ENCODE assay signal across 14 cellular contexts in genomic region chr4:2667428-2667827, GRCh38.
DNase-seq lines count a peak whose midpoint lies in the region; ATAC-seq and TF ChIP-seq lines count a peak whose summit lies in the region.
"Had no signal": no experiment of that assay in that cellular context is flagged by ENCODE, and none has a peak within 500 bp of the region (broad histone marks: within the 10 kb centered on the region; RNA-seq: fewer than 3 reads in every experiment).

No MANE protein-coding gene starts in this region.

- no peak for TF ChIP-seq CTCF in GM10266 (IDR thresholded peaks at IDR 0.05; ENCODE audit: control insufficient read depth, insufficient read depth, low read depth, missing control alignments)

- DNase-seq in NCI-H2107 treated with DMSO at 0.1 percent for 48 hours (lab: John Stamatoyannopoulos, UW; ENCODE audit: unreplicated experiment) = peak; percentile 30
- DNase-seq in NCI-H2107 (lab: John Stamatoyannopoulos, UW) = no peak
- DNase-seq in NCI-H2029 treated with DMSO at 0.1 percent for 48 hours (lab: John Stamatoyannopoulos, UW) = peak; percentile 38
- DNase-seq in central memory CD8-positive, alpha-beta T cell (ENCODE audit: low spot score in 2 of 2) = no peak
- DNase-seq in natural killer cell treated with Interleukin-12 subunit alpha and Interleukin-12 subunit beta and Interleukin-15 and Interleukin-18, amount 100 ng/mL, for 72 hours (ENCODE audit: low spot score) = no peak
- no peak for DNase-seq in GM10266 (ENCODE audit: extremely low spot score)
- DNase-seq: left ventricle myocardium inferior; NCI-H1436; nucleus accumbens; stimulated activated CD4-positive, alpha-beta T cell treated with anti-CD3 and anti-CD28 coated beads, Interleukin-12 subunit alpha, Interleukin-12 subunit beta, amount 100 ng/mL, for 4 hours; thyroid gland had no signal

- H3K27me3 Mint-ChIP-seq in central memory CD8-positive, alpha-beta T cell = no peaks in the 10 kb centered on the region
- no peaks in the 10 kb centered on the region for H3K27me3 Mint-ChIP-seq in natural killer cell treated with Interleukin-12 subunit alpha and Interleukin-12 subunit beta and Interleukin-15 and Interleukin-18, amount 100 ng/mL, for 72 hours

- no peaks in the 10 kb centered on the region for H3K9me3 Mint-ChIP-seq in central memory CD8-positive, alpha-beta T cell
- H3K9me3 Mint-ChIP-seq in natural killer cell treated with Interleukin-12 subunit alpha and Interleukin-12 subunit beta and Interleukin-15 and Interleukin-18, amount 100 ng/mL, for 72 hours = no peaks in the 10 kb centered on the region

- peak overlapping the region; percentile 55 for H3K4me3 Mint-ChIP-seq in central memory CD8-positive, alpha-beta T cell
- H3K4me3 Mint-ChIP-seq in natural killer cell treated with Interleukin-12 subunit alpha and Interleukin-12 subunit beta and Interleukin-15 and Interleukin-18, amount 100 ng/mL, for 72 hours = peak overlapping the region; percentile 56

- H3K4me1 Mint-ChIP-seq in central memory CD8-positive, alpha-beta T cell = peaks cover 63% of the 10 kb centered on the region
- H3K4me1 Mint-ChIP-seq in natural killer cell treated with Interleukin-12 subunit alpha and Interleukin-12 subunit beta and Interleukin-15 and Interleukin-18, amount 100 ng/mL, for 72 hours (ENCODE audit: low read depth in 2 of 2) = peaks cover 39 to 56% of the 10 kb centered on the region in 2 donors

- H3K27ac Mint-ChIP-seq in central memory CD8-positive, alpha-beta T cell (ENCODE audit: low read depth) = peak overlapping the region; percentile 83
- peak overlapping the region; percentile 60 to 74 for H3K27ac Mint-ChIP-seq in natural killer cell treated with Interleukin-12 subunit alpha and Interleukin-12 subunit beta and Interleukin-15 and Interleukin-18, amount 100 ng/mL, for 72 hours

- peaks cover 40% of the 10 kb centered on the region for H3K36me3 Mint-ChIP-seq in central memory CD8-positive, alpha-beta T cell (ENCODE audit: insufficient read depth)
- peaks cover 33% of the 10 kb centered on the region for H3K36me3 Mint-ChIP-seq in natural killer cell treated with Interleukin-12 subunit alpha and Interleukin-12 subunit beta and Interleukin-15 and Interleukin-18, amount 100 ng/mL, for 72 hours

- ATAC-seq in central memory CD8-positive, alpha-beta T cell (replicated peaks; ENCODE audit: extremely low read depth, poor library complexity, severe bottlenecking) = no peak
- peak in 1 of 2 donors; percentile 51 for ATAC-seq in natural killer cell treated with Interleukin-12 subunit alpha and Interleukin-12 subunit beta and Interleukin-15 and Interleukin-18, amount 100 ng/mL, for 72 hours
- no peak for ATAC-seq in GM18907 (IDR thresholded peaks at IDR 0.05; ENCODE audit: unreplicated experiment)
- no peak for ATAC-seq in HG03521 (IDR thresholded peaks at IDR 0.05; ENCODE audit: unreplicated experiment)
- ATAC-seq: A549 had no signal

Comparison
In these comparisons a context has a peak if more than half of its experiments do, and no peak if none do; other contexts are left out.
1. DNase-seq: peak in NCI-H2107 treated with DMSO at 0.1 percent for 48 hours (single experiment) and NCI-H2029 treated with DMSO at 0.1 percent for 48 hours (single experiment); none in NCI-H2107 (single experiment), central memory CD8-positive, alpha-beta T cell (0 of 2), natural killer cell treated with Interleukin-12 subunit alpha and Interleukin-12 subunit beta and Interleukin-15 and Interleukin-18, amount 100 ng/mL, for 72 hours (single experiment) and GM10266 (single experiment).